19 cellular contexts compared by ENCODE assay signal in genomic region chr1:172244865-172245264, GRCh38.
"Had no signal": no experiment of that assay in that cellular context is flagged by ENCODE, and none has a peak within 500 bp of the region (broad histone marks: within the 10 kb centered on the region; RNA-seq: fewer than 3 reads in every experiment).

No MANE protein-coding gene starts in this region.

- H3K4me3 ChIP-seq: Peyer's patch, SJSA1, SK-N-MC had no signal

- FAIRE-seq: HepG2 had no signal

- H3K4me1 ChIP-seq: Peyer's patch had no signal

- H3K27ac ChIP-seq: Peyer's patch, SJSA1, SK-N-MC had no signal

- ATAC-seq: HepG2 had no signal

- H3K27me3 ChIP-seq: Peyer's patch, SJSA1 had no signal

- H3K9me3 ChIP-seq: Peyer's patch, SJSA1 had no signal

- H3K36me3 ChIP-seq: Peyer's patch, SJSA1 had no signal

- DNase-seq: IMR-90, Karpas-422, KG1, MM.1S, NCI-H1092 treated with DMSO at 0.1 percent for 48 hours, NCI-H1436, NCI-H187 treated with DMSO at 0.1 percent for 48 hours, NCI-H2081, NCI-H2107, NCI-H2227 treated with DMSO at 0.1 percent for 48 hours, NCI-H524, NCI-H526 treated with DMSO at 0.1 percent for 48 hours, NCI-H774, Peyer's patch, Right ventricle myocardium superior, SIG-M5 had no signal
